ENCODE assay signal across 8 cellular contexts in the genomic region with DNA sequence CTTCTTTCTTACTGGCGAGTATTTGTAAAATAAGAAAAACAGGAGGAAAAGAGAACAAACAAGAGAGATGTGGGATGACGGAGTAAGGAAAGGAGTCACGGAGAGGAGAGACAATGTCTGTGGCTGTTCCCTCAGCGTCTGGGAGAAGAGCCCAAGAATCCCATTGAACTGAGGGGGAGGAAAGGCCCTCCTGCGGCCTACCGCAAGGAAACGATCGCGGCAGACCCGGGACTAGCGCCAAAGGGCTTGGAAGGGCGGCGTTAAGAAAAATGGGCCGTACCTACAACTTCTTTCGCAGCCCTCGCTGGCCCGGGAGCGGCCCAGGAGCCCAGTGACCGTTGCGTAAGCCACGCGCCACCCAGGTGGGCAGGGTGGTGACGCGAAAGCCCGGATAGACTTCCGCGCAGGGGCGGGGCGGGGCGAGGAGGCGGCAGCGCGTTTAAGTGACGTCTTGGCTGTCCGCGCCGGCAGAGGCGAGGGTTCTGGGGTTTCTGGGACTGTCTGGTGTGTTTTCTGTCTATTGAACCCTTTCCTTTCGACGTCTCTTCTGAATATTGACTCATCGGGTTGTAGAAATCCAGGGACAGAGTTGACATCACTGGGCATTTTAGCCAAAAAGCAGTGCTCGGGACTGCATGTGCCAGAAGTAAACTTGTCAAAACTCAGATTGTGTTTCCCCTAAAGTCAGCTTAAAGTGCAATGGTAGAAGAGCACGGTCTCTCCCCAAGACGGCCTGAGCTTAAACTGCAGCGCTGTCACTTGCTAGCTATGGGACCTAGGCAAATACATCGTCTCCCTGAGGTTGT. TPM values are rescaled to one million over a fixed set of nuclear protein-coding genes. Genes with fewer than 3 reads are reported as not detected.
DNase-seq lines count a peak whose midpoint lies in the region; ATAC-seq, FAIRE-seq and TF ChIP-seq lines count a peak whose summit lies in the region.

A gene with protein sequence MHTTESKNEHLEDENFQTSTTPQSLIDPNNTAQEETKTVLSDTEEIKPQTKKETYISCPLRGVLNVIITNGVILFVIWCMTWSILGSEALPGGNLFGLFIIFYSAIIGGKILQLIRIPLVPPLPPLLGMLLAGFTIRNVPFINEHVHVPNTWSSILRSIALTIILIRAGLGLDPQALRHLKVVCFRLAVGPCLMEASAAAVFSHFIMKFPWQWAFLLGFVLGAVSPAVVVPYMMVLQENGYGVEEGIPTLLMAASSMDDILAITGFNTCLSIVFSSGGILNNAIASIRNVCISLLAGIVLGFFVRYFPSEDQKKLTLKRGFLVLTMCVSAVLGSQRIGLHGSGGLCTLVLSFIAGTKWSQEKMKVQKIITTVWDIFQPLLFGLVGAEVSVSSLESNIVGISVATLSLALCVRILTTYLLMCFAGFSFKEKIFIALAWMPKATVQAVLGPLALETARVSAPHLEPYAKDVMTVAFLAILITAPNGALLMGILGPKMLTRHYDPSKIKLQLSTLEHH (minus strand): TSS at position 387 of the 806 bp plus-strand sequence. CDS start 27,994 bp downstream, outside the sequence.

- H3K36me3 ChIP-seq in HepG2 (replicated peaks in 1 of 2; ENCODE audit: control insufficient read depth in 1 of 2, insufficient read depth in 2 of 2, low read length in 2 of 2), result no peaks in the 10 kb centered on the region

- peak within 1 kb of the TSS; percentile 93 for H2AFZ ChIP-seq in HepG2 (ENCODE audit: low read length)

- TF ChIP-seq RAD21 in HepG2 (CRISPR knock-in tag; IDR thresholded peaks at IDR 0.05), result peak; percentile 13; the same call in 1 of the 2 replicates

- no peaks in the 10 kb centered on the region for H3K27me3 Mint-ChIP-seq in dendritic cell treated with granulocyte-macrophage colony-stimulating factor and Interleukin-4, amounts not matched to agents 40 ng/mL and 50 ng/mL, for 4 days

- peaks cover 11% of the 10 kb centered on the region for H3K4me1 ChIP-seq in HepG2 (ENCODE audit: insufficient read depth, low read length)

- H3K27me3 ChIP-seq in HepG2 (ENCODE audit: control insufficient read depth in 1 of 2, insufficient read depth in 2 of 2, low read length in 2 of 2), result no peaks in the 10 kb centered on the region; a peak in 1 of 5 replicates

- intact Hi-C loops in dendritic cell treated with granulocyte-macrophage colony-stimulating factor and Interleukin-4, amounts not matched to agents 40 ng/mL and 50 ng/mL, for 4 days (cut with micrococcal nuclease), result no loop called here
- intact Hi-C loops in HepG2 (cut with micrococcal nuclease; ENCODE audit: unreplicated experiment), result loop anchor here (2.0 to 5.0 kb wide), 2 partner anchors 193 to 517 kb away; partner anchors contain the start of genes NFKB1 and UBE2D3

- peak within 1 kb of the TSS; percentile 79 for H3K4me3 Mint-ChIP-seq in dendritic cell treated with granulocyte-macrophage colony-stimulating factor and Interleukin-4, amounts not matched to agents 40 ng/mL and 50 ng/mL, for 4 days

- peak; percentile 99 for ATAC-seq in GM19025 (IDR thresholded peaks at IDR 0.05; ENCODE audit: low read depth, unreplicated experiment)
- ATAC-seq in HG03280 (IDR thresholded peaks at IDR 0.05; ENCODE audit: unreplicated experiment), result peak; percentile 99
- peak; percentile 96 for ATAC-seq in HepG2

- no peaks in the 10 kb centered on the region for H3K36me3 Mint-ChIP-seq in dendritic cell treated with granulocyte-macrophage colony-stimulating factor and Interleukin-4, amounts not matched to agents 40 ng/mL and 50 ng/mL, for 4 days (ENCODE audit: low read depth)

- in situ Hi-C loops in HepG2 (cut with HindIII; ENCODE audit: extremely low pct_ligation_motif_present, low pct_unique_long_range_greater_than_20kb), result loop anchor here (10.0 kb wide), 1 partner anchor 585 kb away; no protein-coding TSS in a partner anchor

- TF ChIP-seq POLR2A in HepG2 (IDR thresholded peaks at IDR 0.05; ENCODE audit: insufficient read depth in 1 of 2, low read depth in 2 of 2, low read length in 2 of 2), result peak; percentile 75 to 76

- H3K4me3 ChIP-seq in HepG2 (replicated peaks in 1 of 3; ENCODE audit: insufficient read depth in 1 of 3, low read depth in 2 of 3, low read length in 3 of 3), result peak within 1 kb of the TSS; percentile 68 to 81 (median 76)

- peak within 1 kb of the TSS; percentile 79 for H3K27ac ChIP-seq in HepG2 (ENCODE audit: extremely low read length, insufficient read depth, low read length)

- TF ChIP-seq CTCF in HepG2 (CRISPR knock-in tag; IDR thresholded peaks at IDR 0.05), result peak; percentile 24; the same call in 1 of the 2 replicates

- H3K9me3 ChIP-seq in HepG2 (ENCODE audit: low read length), result no peaks in the 10 kb centered on the region

- peak; percentile 26 for FAIRE-seq in HepG2 (lab: Jason Lieb, UNC)

- H3K4me2 ChIP-seq in HepG2 (ENCODE audit: low read depth, low read length), result peak within 1 kb of the TSS; percentile 88

- peak within 1 kb of the TSS; percentile 87 for H3K9ac ChIP-seq in HepG2 (ENCODE audit: insufficient read depth, low read depth, low read length)

- BruUV-seq in HepG2 (replicated peaks; lab: Mats Ljungman, UMichigan), result TSS peak; percentile 96

- H4K20me1 ChIP-seq in HepG2 (ENCODE audit: insufficient read depth, low read length), result no peaks in the 10 kb centered on the region

- H3K4me1 Mint-ChIP-seq in dendritic cell treated with granulocyte-macrophage colony-stimulating factor and Interleukin-4, amounts not matched to agents 40 ng/mL and 50 ng/mL, for 4 days (ENCODE audit: low read depth), result peaks cover 18% of the 10 kb centered on the region

- TF ChIP-seq EP300 in HepG2 (IDR thresholded peaks at IDR 0.05; ENCODE audit: low read depth in 2 of 2, low read length in 2 of 2) (peak in 1 of 2 experiments; percentile 55; a peak in 2 of 4 replicates), HepG2 (CRISPR knock-in tag; IDR thresholded peaks at IDR 0.05; ENCODE audit: borderline replicate concordance) (no peak)

- peak within 1 kb of the TSS; percentile 93 for H3K27ac Mint-ChIP-seq in dendritic cell treated with granulocyte-macrophage colony-stimulating factor and Interleukin-4, amounts not matched to agents 40 ng/mL and 50 ng/mL, for 4 days

- H3K79me2 ChIP-seq in HepG2 (ENCODE audit: insufficient read depth, low read length), result no peaks in the 10 kb centered on the region

- peak; percentile 79 to 83 for DNase-seq in AML-193 (lab: John Stamatoyannopoulos, UW)
- DNase-seq in NCI-H510A (lab: John Stamatoyannopoulos, UW), result peak; percentile 86
- peak; percentile 88 to 90 for DNase-seq in activated CD4-positive, alpha-beta T cell treated with anti-CD3 and anti-CD28 coated beads, Interleukin-2, amount 50 U/mL, for 24 hours (ENCODE audit: low read depth in 1 of 2, low spot score in 1 of 2)
- peak; percentile 77 for DNase-seq in HepG2 (ENCODE audit: low spot score)
- peak; percentile 91 to 93 for DNase-seq in stimulated activated CD4-positive, alpha-beta T cell treated with anti-CD3 and anti-CD28 coated beads, Interleukin-4, amount 100 ng/mL, for 4 hours

- 17% methylated on average over 21 of the region's 46 CpGs for WGBS in HepG2 (ENCODE audit: low lambda C conversion rate)

- H3K9me3 Mint-ChIP-seq in dendritic cell treated with granulocyte-macrophage colony-stimulating factor and Interleukin-4, amounts not matched to agents 40 ng/mL and 50 ng/mL, for 4 days, result no peaks in the 10 kb centered on the region

- CTCF ChIA-PET in HepG2 (lab: Yijun Ruan, JAX; ENCODE audit: low intra/inter-chr PET ratio, low total read pairs), result no interaction called here

- POLR2A ChIA-PET in HepG2 (lab: Yijun Ruan, JAX), result interaction anchor here (1.0 kb wide), 1 partner anchor 192 kb away, joined by 5 read pairs; the partner anchor contains the start of gene UBE2D3

TF ChIP-seq in HepG2, 621 proteins besides CTCF, POLR2A, EP300 and RAD21 (continues in another document):
- TF ChIP-seq NR2F2 (IDR thresholded peaks at IDR 0.05; ENCODE audit: borderline replicate concordance, low read depth), result no peak

RNA-seq across cellular contexts. Expression of the gene that starts here (rescaled TPM):
- total RNA-seq in HepG2 (2016; rRNA removed; fragmentation: Illumina TruSeq; extraction: Trizol), result 0.20 TPM in 1 of 2 replicates, not detected in the other
- 0.71 and 0.81 TPM in 2 replicates for total RNA-seq in HepG2 (2016; cell fraction: cytosol; rRNA removed; fragmentation: Illumina TruSeq; extraction: Trizol; ENCODE audit: low read depth)
- 0.28 TPM in 1 of 2 replicates, not detected in the other for total RNA-seq in HepG2 (2016; cell fraction: insoluble cytoplasmic fraction; rRNA removed; fragmentation: Illumina TruSeq; extraction: Trizol)
- total RNA-seq in HepG2 (2016; cell fraction: membrane; rRNA removed; fragmentation: Illumina TruSeq; extraction: Trizol), result 0.24 and 0.31 TPM in 2 replicates
- total RNA-seq in HepG2 (2016; cell fraction: nucleus; rRNA removed; fragmentation: Illumina TruSeq; extraction: Trizol), result 0.53 TPM in 1 of 2 replicates, not detected in the other
- 0.17 and 0.18 TPM in 2 replicates for polyA plus RNA-seq in HepG2 (2011; rRNA removed)
- polyA plus RNA-seq in HepG2 (2011; cell fraction: cytosol; rRNA removed), result 0.13 and 0.45 TPM in 2 replicates
- polyA plus RNA-seq in HepG2 (2011; cell fraction: nucleus; rRNA removed), result 0.43 TPM in 1 of 2 replicates, not detected in the other
- polyA plus RNA-seq in HepG2 (2012), result 0.29 and 1.1 TPM in 2 replicates
- polyA plus RNA-seq in HepG2 (2016; cell fraction: cytosol; fragmentation: Illumina TruSeq; extraction: Trizol; ENCODE audit: low read depth), result 0.20 TPM in 1 of 2 replicates, not detected in the other
- not detected in 2 replicates for polyA plus RNA-seq in HepG2 (2016; cell fraction: insoluble cytoplasmic fraction; fragmentation: Illumina TruSeq; extraction: Trizol; ENCODE audit: low read depth)
- polyA plus RNA-seq in HepG2 (2016; cell fraction: membrane; fragmentation: Illumina TruSeq; extraction: Trizol; ENCODE audit: low read depth), result not detected in 2 replicates
- polyA plus RNA-seq in HepG2 (2016; cell fraction: nucleus; fragmentation: Illumina TruSeq; extraction: Trizol; ENCODE audit: insufficient read depth, low read depth), result not detected in 2 replicates
- 0.12 TPM in 1 of 2 replicates, not detected in the other for polyA minus RNA-seq in HepG2 (2011; rRNA and poly(A)+ RNA removed; ENCODE audit: low replicate concordance)
- polyA minus RNA-seq in HepG2 (2011; cell fraction: cytosol; rRNA and poly(A)+ RNA removed), result 1.1 TPM in 1 of 2 replicates, not detected in the other
- 2.6 and 4.0 TPM in 2 replicates for polyA minus RNA-seq in HepG2 (2011; cell fraction: nucleus; rRNA and poly(A)+ RNA removed)

Comparison
In these comparisons a context has a peak if more than half of its experiments do, and no peak if none do; other contexts are left out.
1. Peak in every context shown above with its lines: DNase-seq, ATAC-seq, H3K4me3 ChIP-seq and H3K27ac ChIP-seq.